10 cellular contexts compared by ENCODE assay signal in genomic region chr1:119347858-119348257, GRCh38. TPM values are rescaled to one million over a fixed set of nuclear protein-coding genes. Genes with fewer than 3 reads are reported as not detected.
A peak's percentile ranks its signal among the peaks of the same experiment; 100 is the strongest.
DNase-seq lines count a peak whose midpoint lies in the region; ATAC-seq, FAIRE-seq and TF ChIP-seq lines count a peak whose summit lies in the region.
"Had no signal": no experiment of that assay in that cellular context is flagged by ENCODE, and none has a peak within 500 bp of the region (broad histone marks: within the 10 kb centered on the region; RNA-seq: fewer than 3 reads in every experiment).

No MANE protein-coding gene starts in this region.

- in situ Hi-C loops in brain microvascular endothelial cell (cut with HindIII; ENCODE audit: low pct_ligation_motif_present, low sequenced_read_pairs) = no loop called here

- DNase-seq in GM12891 (ENCODE audit: insufficient read length, low spot score) = no peak
- peak; percentile 41 for DNase-seq in GM20000 (ENCODE audit: low spot score)
- peak; percentile 36 for DNase-seq in brain microvascular endothelial cell
- DNase-seq in HuH-7 (ENCODE audit: low spot score) = no peak
- no peak for DNase-seq in effector CD4-positive, alpha-beta T cell
- no peak for DNase-seq in globus pallidus (ENCODE audit: low spot score)
- no peak for DNase-seq in left lung
- DNase-seq: SW 1271 had no signal

- no peak for TF ChIP-seq POLR2A in GM12891 (IDR thresholded peaks at IDR 0.05; ENCODE audit: low read depth, low read length)

- intact Hi-C loops in left lung (cut with DNase I) = no loop called here

- no peaks in the 10 kb centered on the region for H3K4me1 ChIP-seq in left lung

- TF ChIP-seq CTCF in GM20000 (IDR thresholded peaks at IDR 0.05; ENCODE audit: extremely low read depth, missing control alignments) (no peak), brain microvascular endothelial cell (IDR thresholded peaks at IDR 0.05; ENCODE audit: low read depth, low read length, missing control alignments) (no peak), left lung (IDR thresholded peaks at IDR 0.05) (no peak)

- peaks cover 0 to 7% of the 10 kb centered on the region in 2 donors for H3K9me3 ChIP-seq in left lung

- FAIRE-seq in GM12891 (lab: Jason Lieb, UNC) = no peak
- FAIRE-seq: G401.6 had no signal

- ATAC-seq in HG03280 (IDR thresholded peaks at IDR 0.05; ENCODE audit: unreplicated experiment) (peak; percentile 77), left lung (no peak)

- no peak overlapping the region for H3K4me3 ChIP-seq in brain microvascular endothelial cell (ENCODE audit: low read depth, low read length)
- H3K4me3 ChIP-seq in left lung = no peak overlapping the region

- H3K27ac ChIP-seq in brain microvascular endothelial cell = no peak overlapping the region
- H3K27ac ChIP-seq in left lung = no peak overlapping the region

- no peaks in the 10 kb centered on the region for H3K27me3 ChIP-seq in brain microvascular endothelial cell (replicated peaks)
- no peaks in the 10 kb centered on the region for H3K27me3 ChIP-seq in left lung

- no peaks in the 10 kb centered on the region for H3K36me3 ChIP-seq in brain microvascular endothelial cell (replicated peaks)
- no peaks in the 10 kb centered on the region for H3K36me3 ChIP-seq in left lung

TF ChIP-seq in GM12891, 5 proteins besides CTCF, POLR2A, EP300 and RAD21:
- TF ChIP-seq SPI1 (IDR thresholded peaks at IDR 0.05; ENCODE audit: low read depth, low read length) (peak; percentile 82), POLR2AphosphoS5 (IDR thresholded peaks at IDR 0.05; ENCODE audit: low read depth, low read length) (no peak)
TF ChIP-seq in GM12891: peak in this region for 1.

RNA-seq across cellular contexts. Expression of gene HAO2, which starts 20.7 kb away (rescaled TPM):
- not detected for polyA plus RNA-seq in GM12891 (2012; ENCODE audit: low read depth, missing spikeins)
- total RNA-seq in left lung = not detected

Comparison
In these comparisons a context has a peak if more than half of its experiments do, and no peak if none do; other contexts are left out.
1. DNase-seq: peak in GM20000 (single experiment) and brain microvascular endothelial cell (single experiment); none in GM12891 (single experiment), HuH-7 (single experiment), effector CD4-positive, alpha-beta T cell (single experiment), globus pallidus (single experiment) and left lung (0 of 2).